In genomic region chr4:23333946-23334878, GRCh38 we compare ENCODE assay signal across 8 cellular contexts.
A peak's percentile ranks its signal among the peaks of the same experiment; 100 is the strongest.
DNase-seq lines count a peak whose midpoint lies in the region; ATAC-seq and TF ChIP-seq lines count a peak whose summit lies in the region.

No MANE protein-coding gene starts in this region.

- peaks cover 2% of the 10 kb centered on the region for H3K27me3 Mint-ChIP-seq in activated CD4-positive, alpha-beta T cell treated with anti-CD3 and anti-CD28 coated beads, Interleukin-2, amount 10 ng/mL, durations not matched to agents 24 days and 14 days
- H3K27me3 Mint-ChIP-seq in stimulated activated naive B cell treated with anti-CD40 and anti-IgM and Interleukin-4, amounts not matched to agents 10 μg/mL and 1 μg/mL and 100 μg/mL, for 72 hours, result no peaks in the 10 kb centered on the region

- 21 to 34% (median 31%) methylated on average over 5 of the region's 5 CpGs for WGBS in heart left ventricle, 4 donors

- no peaks in the 10 kb centered on the region for H3K36me3 ChIP-seq in heart left ventricle
- no peaks in the 10 kb centered on the region for H3K36me3 ChIP-seq in vagina

- H3K9me3 ChIP-seq in heart left ventricle, result no peaks in the 10 kb centered on the region
- no peaks in the 10 kb centered on the region for H3K9me3 ChIP-seq in vagina

- peak overlapping the region; percentile 1 for H3K4me3 Mint-ChIP-seq in activated CD4-positive, alpha-beta T cell treated with anti-CD3 and anti-CD28 coated beads, Interleukin-2, amount 10 ng/mL, durations not matched to agents 24 days and 14 days
- no peak overlapping the region for H3K4me3 Mint-ChIP-seq in stimulated activated naive B cell treated with anti-CD40 and anti-IgM and Interleukin-4, amounts not matched to agents 10 μg/mL and 1 μg/mL and 100 μg/mL, for 72 hours

- H3K27ac ChIP-seq in heart left ventricle (peak overlapping the region in 2 of 12 donors; percentile 36 to 43), vagina (no peak overlapping the region)

- H3K4me1 Mint-ChIP-seq in activated CD4-positive, alpha-beta T cell treated with anti-CD3 and anti-CD28 coated beads, Interleukin-2, amount 10 ng/mL, durations not matched to agents 24 days and 14 days, result peaks cover 26% of the 10 kb centered on the region
- H3K4me1 Mint-ChIP-seq in stimulated activated naive B cell treated with anti-CD40 and anti-IgM and Interleukin-4, amounts not matched to agents 10 μg/mL and 1 μg/mL and 100 μg/mL, for 72 hours, result peaks cover 0 to 10% of the 10 kb centered on the region in 2 donors

- DNase-seq in AG08396 (ENCODE audit: low spot score) (peak; percentile 8), NCI-H2029 treated with DMSO at 0.1 percent for 48 hours (lab: John Stamatoyannopoulos, UW) (peak; percentile 81), heart left ventricle (no peak), vagina (ENCODE audit: extremely low spot score in 2 of 2) (no peak)
- peak; percentile 87 for DNase-seq in activated CD4-positive, alpha-beta T cell treated with anti-CD3 and anti-CD28 coated beads, Interleukin-2, amount 10 ng/mL, durations not matched to agents 24 days and 14 days
- peak; percentile 4 for DNase-seq in stimulated activated naive B cell treated with anti-CD40 and anti-IgM and Interleukin-4, amounts not matched to agents 10 μg/mL and 1 μg/mL and 100 μg/mL, for 72 hours

- intact Hi-C loops in activated CD4-positive, alpha-beta T cell treated with anti-CD3 and anti-CD28 coated beads, Interleukin-2, amount 10 ng/mL, durations not matched to agents 24 days and 14 days (cut with micrococcal nuclease), result loop anchor here (1.0 to 10.0 kb wide), 4 partner anchors 29 to 1138 kb away; partner anchors contain the start of gene ADGRA3
- intact Hi-C loops in heart left ventricle (cut with DNase I) (loop anchor here in 1 of 10 donors (10.0 kb wide), 1 partner anchor 199 kb away; no protein-coding TSS in a partner anchor), vagina (cut with DNase I) (no loop called here)

- no peaks in the 10 kb centered on the region for H3K36me3 Mint-ChIP-seq in activated CD4-positive, alpha-beta T cell treated with anti-CD3 and anti-CD28 coated beads, Interleukin-2, amount 10 ng/mL, durations not matched to agents 24 days and 14 days (ENCODE audit: low read depth)
- no peaks in the 10 kb centered on the region for H3K36me3 Mint-ChIP-seq in stimulated activated naive B cell treated with anti-CD40 and anti-IgM and Interleukin-4, amounts not matched to agents 10 μg/mL and 1 μg/mL and 100 μg/mL, for 72 hours

- TF ChIP-seq CTCF in heart left ventricle (IDR thresholded peaks at IDR 0.05), result no peak
- no peak for TF ChIP-seq CTCF in vagina (IDR thresholded peaks at IDR 0.05)

- H3K9me3 Mint-ChIP-seq in activated CD4-positive, alpha-beta T cell treated with anti-CD3 and anti-CD28 coated beads, Interleukin-2, amount 10 ng/mL, durations not matched to agents 24 days and 14 days, result peaks cover 7% of the 10 kb centered on the region
- H3K9me3 Mint-ChIP-seq in stimulated activated naive B cell treated with anti-CD40 and anti-IgM and Interleukin-4, amounts not matched to agents 10 μg/mL and 1 μg/mL and 100 μg/mL, for 72 hours, result peaks cover 2 to 5% of the 10 kb centered on the region in 2 donors

- H3K27me3 ChIP-seq in heart left ventricle (no peaks in the 10 kb centered on the region), vagina (no peaks in the 10 kb centered on the region)

- ATAC-seq in GM18868 (IDR thresholded peaks at IDR 0.05; ENCODE audit: unreplicated experiment), result peak; percentile 82
- peak; percentile 83 for ATAC-seq in HG03045 (IDR thresholded peaks at IDR 0.05; ENCODE audit: unreplicated experiment)
- ATAC-seq in heart left ventricle, result peak in 3 of 4 donors; percentile 41 to 89 (median 83)
- ATAC-seq in stimulated activated naive B cell treated with anti-CD40 and anti-IgM and Interleukin-4, amounts not matched to agents 10 μg/mL and 1 μg/mL and 100 μg/mL, for 72 hours (replicated peaks), result peak; percentile 81 to 87

- TF ChIP-seq POLR2A in heart left ventricle (IDR thresholded peaks at IDR 0.05) (no peak), vagina (IDR thresholded peaks at IDR 0.05) (no peak)

- H3K4me3 ChIP-seq in heart left ventricle, result no peak overlapping the region
- H3K4me3 ChIP-seq in vagina, result no peak overlapping the region

- peaks cover 0 to 24% (median 2%) of the 10 kb centered on the region in 12 donors for H3K4me1 ChIP-seq in heart left ventricle
- H3K4me1 ChIP-seq in vagina, result no peaks in the 10 kb centered on the region

- peak overlapping the region; percentile 89 for H3K27ac Mint-ChIP-seq in activated CD4-positive, alpha-beta T cell treated with anti-CD3 and anti-CD28 coated beads, Interleukin-2, amount 10 ng/mL, durations not matched to agents 24 days and 14 days
- H3K27ac Mint-ChIP-seq in stimulated activated naive B cell treated with anti-CD40 and anti-IgM and Interleukin-4, amounts not matched to agents 10 μg/mL and 1 μg/mL and 100 μg/mL, for 72 hours, result no peak overlapping the region

Comparison
In these comparisons a context has a peak if more than half of its experiments do, and no peak if none do; other contexts are left out.
1. DNase-seq: peak in AG08396 (single experiment), NCI-H2029 treated with DMSO at 0.1 percent for 48 hours (single experiment), activated CD4-positive, alpha-beta T cell treated with anti-CD3 and anti-CD28 coated beads, Interleukin-2, amount 10 ng/mL, durations not matched to agents 24 days and 14 days (single experiment) and stimulated activated naive B cell treated with anti-CD40 and anti-IgM and Interleukin-4, amounts not matched to agents 10 μg/mL and 1 μg/mL and 100 μg/mL, for 72 hours (single experiment); none in heart left ventricle (0 of 5) and vagina (0 of 2).
2. Peak in every context shown above with its lines, with median percentiles within 50 percentile points of each other: ATAC-seq.